1 cellular context compared by ENCODE assay signal in genomic region chr13:71054358-71054757, GRCh38.
TF ChIP-seq lines count a peak whose summit lies in the region.

No MANE protein-coding gene starts in this region.

TF ChIP-seq in GM12878, 131 proteins besides CTCF, POLR2A, EP300 and RAD21 (continued from another document):
- TF ChIP-seq MLLT1 (IDR thresholded peaks at IDR 0.05) (peak; percentile 68; the same call in 1 of the 2 replicates), NBN (IDR thresholded peaks at IDR 0.05) (0 out of 2 replicates have a peak, but pooled peaks have one; percentile 41), CBFB (IDR thresholded peaks at IDR 0.05; ENCODE audit: low read depth) (no peak), ZBTB11 (CRISPR knock-in tag; IDR thresholded peaks at IDR 0.05) (no peak), IKZF2 (IDR thresholded peaks at IDR 0.05) (peak; percentile 40 to 41; a peak in 1 of 4 replicates), TCF12 (IDR thresholded peaks at IDR 0.05; ENCODE audit: low read depth, low read length) (no peak), MTA3 (IDR thresholded peaks at IDR 0.05; ENCODE audit: borderline replicate concordance, low read length) (no peak), RELB (IDR thresholded peaks at IDR 0.05; ENCODE audit: low read depth) (peak; percentile 17; the same call in 1 of the 2 replicates), CBX5 (IDR thresholded peaks at IDR 0.05; ENCODE audit: low read depth) (0 out of 2 replicates have a peak, but pooled peaks have one; percentile 37), SP1 (IDR thresholded peaks at IDR 0.05; ENCODE audit: low read depth, low read length) (no peak), MEF2B (IDR thresholded peaks at IDR 0.05; ENCODE audit: partially characterized antibody, poor library complexity, severe bottlenecking) (no peak), STAT3 (IDR thresholded peaks at IDR 0.05; ENCODE audit: low read depth, low read length) (no peak), MTA2 (IDR thresholded peaks at IDR 0.05; ENCODE audit: low read depth) (peak; percentile 90)
- TF ChIP-seq, protein P1, sequence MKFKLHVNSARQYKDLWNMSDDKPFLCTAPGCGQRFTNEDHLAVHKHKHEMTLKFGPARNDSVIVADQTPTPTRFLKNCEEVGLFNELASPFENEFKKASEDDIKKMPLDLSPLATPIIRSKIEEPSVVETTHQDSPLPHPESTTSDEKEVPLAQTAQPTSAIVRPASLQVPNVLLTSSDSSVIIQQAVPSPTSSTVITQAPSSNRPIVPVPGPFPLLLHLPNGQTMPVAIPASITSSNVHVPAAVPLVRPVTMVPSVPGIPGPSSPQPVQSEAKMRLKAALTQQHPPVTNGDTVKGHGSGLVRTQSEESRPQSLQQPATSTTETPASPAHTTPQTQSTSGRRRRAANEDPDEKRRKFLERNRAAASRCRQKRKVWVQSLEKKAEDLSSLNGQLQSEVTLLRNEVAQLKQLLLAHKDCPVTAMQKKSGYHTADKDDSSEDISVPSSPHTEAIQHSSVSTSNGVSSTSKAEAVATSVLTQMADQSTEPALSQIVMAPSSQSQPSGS (IDR thresholded peaks at IDR 0.05; ENCODE audit: low read length), result 0 out of 2 replicates have a peak, but pooled peaks have one; percentile 35
